ENCODE assay signal across 1 cellular context in genomic region chr16:81175325-81175891, GRCh38.
TF ChIP-seq lines count a peak whose summit lies in the region.

No MANE protein-coding gene starts in this region.

TF ChIP-seq in HepG2, 621 proteins besides CTCF, POLR2A, EP300 and RAD21 (continued from another document and continues in another):
- TF ChIP-seq ZFP82 (CRISPR knock-in tag; IDR thresholded peaks at IDR 0.05; ENCODE audit: borderline replicate concordance) (peak; percentile 36; the same call in 1 of the 2 replicates), IRF2 (CRISPR knock-in tag; IDR thresholded peaks at IDR 0.05) (0 out of 2 replicates have a peak, but pooled peaks have one; percentile 38), ATF6 (CRISPR knock-in tag; conservative IDR thresholded peaks at IDR 0.05) (no peak), JUN (CRISPR knock-in tag; IDR thresholded peaks at IDR 0.05) (0 out of 2 replicates have a peak, but pooled peaks have one; percentile 30), ARID5B (CRISPR knock-in tag; IDR thresholded peaks at IDR 0.05) (peak; percentile 77; the same call in 1 of the 2 replicates), MEIS2 (CRISPR knock-in tag; IDR thresholded peaks at IDR 0.05) (no peak), FOXA3 (CRISPR knock-in tag; IDR thresholded peaks at IDR 0.05) (peak; percentile 89), PAXIP1 (CRISPR knock-in tag; conservative IDR thresholded peaks at IDR 0.05) (peak; percentile 57), HDAC1 (CRISPR knock-in tag; IDR thresholded peaks at IDR 0.05) (peak; percentile 60), FOSL2 (CRISPR knock-in tag; IDR thresholded peaks at IDR 0.05) (peak; percentile 96), FOXA1 (IDR thresholded peaks at IDR 0.05) (no peak), FOXA1 (CRISPR knock-in tag; IDR thresholded peaks at IDR 0.05) (peak; percentile 72), ZFP36L1 (CRISPR knock-in tag; IDR thresholded peaks at IDR 0.05) (0 out of 2 replicates have a peak, but pooled peaks have one; percentile 42), RNF2 (conservative IDR thresholded peaks at IDR 0.05; ENCODE audit: low read depth) (0 out of 2 replicates have a peak, but pooled peaks have one; percentile 24), ARID4A (CRISPR knock-in tag; IDR thresholded peaks at IDR 0.05; ENCODE audit: borderline replicate concordance) (no peak), RNF219 (CRISPR knock-in tag; IDR thresholded peaks at IDR 0.05) (no peak), RARA (CRISPR knock-in tag; IDR thresholded peaks at IDR 0.05) (peak; percentile 74), KIAA2018 (CRISPR knock-in tag; IDR thresholded peaks at IDR 0.05; ENCODE audit: borderline replicate concordance) (no peak), ZNF557 (CRISPR knock-in tag; IDR thresholded peaks at IDR 0.05) (no peak), ZNF350 (CRISPR knock-in tag; IDR thresholded peaks at IDR 0.05; ENCODE audit: borderline replicate concordance, low read depth) (no peak), SAP130 (CRISPR knock-in tag; IDR thresholded peaks at IDR 0.05; ENCODE audit: low read depth) (peak; percentile 72), EHMT2 (IDR thresholded peaks at IDR 0.05; ENCODE audit: borderline replicate concordance, low read depth, low read length) (no peak), MEF2D (CRISPR knock-in tag; IDR thresholded peaks at IDR 0.05) (peak; percentile 79; the same call in 1 of the 2 replicates), HIC2 (CRISPR knock-in tag; IDR thresholded peaks at IDR 0.05; ENCODE audit: low read depth) (peak; percentile 52; the same call in 1 of the 2 replicates), SNAI1 (CRISPR knock-in tag; IDR thresholded peaks at IDR 0.05; ENCODE audit: borderline replicate concordance) (no peak), YY1 (IDR thresholded peaks at IDR 0.05; ENCODE audit: insufficient read depth, insufficient replicate concordance, low read depth, low read length) (no peak)
